34 cellular contexts compared by ENCODE assay signal in the genomic region with DNA sequence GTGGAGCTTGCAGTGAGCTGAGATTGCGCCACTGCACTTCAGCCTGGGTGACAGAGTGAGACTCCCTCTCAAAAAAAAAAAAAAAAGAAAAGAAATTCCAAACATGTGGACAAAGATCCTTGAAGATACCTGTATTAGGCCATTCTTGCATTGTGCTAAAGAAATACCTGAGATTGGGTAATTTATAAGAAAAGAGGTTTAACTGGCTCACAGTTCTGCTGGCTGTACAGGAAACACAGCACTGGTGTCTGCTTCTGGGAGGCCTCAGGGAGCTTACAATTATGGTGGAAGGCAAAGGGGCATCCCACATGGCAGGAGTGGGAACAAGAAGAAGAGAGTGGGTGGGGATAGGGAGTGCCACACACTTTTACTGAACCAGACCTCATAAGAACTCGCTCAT.
"Had no signal": no experiment of that assay in that cellular context is flagged by ENCODE, and none has a peak within 500 bp of the region (broad histone marks: within the 10 kb centered on the region; RNA-seq: fewer than 3 reads in every experiment).

No MANE protein-coding gene starts in this region.

- H3K36me3 ChIP-seq: MG63 had no signal

- DNase-seq: Karpas-422, Kasumi-1, MG63, MM.1S, MV-4-11, NCI-H1048, NCI-H1092, NCI-H1092 treated with DMSO at 0.1 percent for 48 hours, NCI-H1105, NCI-H1105 treated with DMSO at 0.1 percent for 48 hours, NCI-H1417, NCI-H1417 treated with DMSO at 0.1 percent for 48 hours, NCI-H1436, NCI-H1436 treated with DMSO at 0.1 percent for 48 hours, NCI-H146, NCI-H1694, NCI-H1694 treated with DMSO at 0.1 percent for 48 hours, NCI-H187, NCI-H187 treated with DMSO at 0.1 percent for 48 hours, NCI-H1930, NCI-H2029, NCI-H2029 treated with DMSO at 0.1 percent for 48 hours, NCI-H2081, NCI-H2081 treated with DMSO at 0.1 percent for 48 hours, NCI-H2107, NCI-H2171, NCI-H2171 treated with DMSO at 0.1 percent for 48 hours, NCI-H2227 treated with DMSO at 0.1 percent for 48 hours, NCI-H226, NCI-H345, NCI-H446, NCI-H446 treated with DMSO at 0.1 percent for 48 hours, NCI-H510A, NCI-H510A treated with DMSO at 0.1 percent for 48 hours had no signal

- H3K27me3 ChIP-seq: MG63 had no signal

- H3K9me3 ChIP-seq: MG63 had no signal

- H3K4me3 ChIP-seq: MG63 had no signal
